In the genomic region with DNA sequence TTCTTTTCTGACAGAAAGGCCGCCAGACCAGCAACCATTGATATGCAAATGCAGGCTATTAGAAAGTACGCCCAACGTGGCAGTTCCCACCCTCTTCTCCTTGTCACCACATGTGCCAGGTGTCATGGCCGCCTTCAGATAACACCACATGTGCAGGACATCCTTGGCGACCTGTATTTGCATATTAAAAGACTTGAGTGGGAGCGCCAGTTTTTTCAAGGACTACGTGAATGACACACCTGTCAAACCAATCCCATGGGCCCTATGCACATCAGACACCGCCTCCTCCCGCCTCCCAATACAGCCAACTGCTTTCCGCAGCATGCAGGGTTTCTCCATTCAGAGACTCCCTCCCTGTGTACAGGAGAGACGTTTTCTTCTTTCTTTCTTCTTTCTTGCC, we compare ENCODE assay signal across 22 cellular contexts.
"Had no signal": no experiment of that assay in that cellular context is flagged by ENCODE, and none has a peak within 500 bp of the region (broad histone marks: within the 10 kb centered on the region; RNA-seq: fewer than 3 reads in every experiment).

No MANE protein-coding gene starts in this region.

- DNase-seq: activated CD4-positive, alpha-beta T cell treated with anti-CD3 and anti-CD28 coated beads, Interleukin-2, amount 10 ng/mL, durations not matched to agents 24 days and 14 days; activated CD4-positive, CD25-positive, alpha-beta regulatory T cell; activated CD8-positive, alpha-beta T cell treated with anti-CD3 and anti-CD28 coated beads for 36 hours; activated naive CD4-positive, alpha-beta T cell treated with anti-CD3 and anti-CD28 coated beads for 36 hours; activated T-cell treated with anti-CD3 and anti-CD28 coated beads, Interleukin-2, amount 50 U/mL, for 1 hour; body of pancreas; caudate nucleus; effector memory CD8-positive, alpha-beta T cell; kidney; left lung; occipital lobe; posterior cingulate gyrus; sigmoid colon; stimulated activated CD4-positive, alpha-beta T cell treated with anti-CD3 and anti-CD28 coated beads, Interleukin-4, amount 100 ng/mL, for 24 hours; stomach; trophoblast cell had no signal

- H3K4me1 ChIP-seq: body of pancreas, left lung, sigmoid colon, stomach, vagina had no signal

- H3K79me2 ChIP-seq: hepatocyte had no signal

- H3K4me3 Mint-ChIP-seq: activated CD4-positive, alpha-beta T cell treated with anti-CD3 and anti-CD28 coated beads, Interleukin-2, amount 10 ng/mL, durations not matched to agents 24 days and 14 days; activated CD8-positive, alpha-beta T cell treated with anti-CD3 and anti-CD28 coated beads for 36 hours; activated naive CD4-positive, alpha-beta T cell treated with anti-CD3 and anti-CD28 coated beads for 36 hours; effector memory CD8-positive, alpha-beta T cell; mesothelial cell of epicardium; nephron; stimulated activated effector memory CD8-positive, alpha-beta T cell treated with anti-CD3 and anti-CD28 coated beads, Interleukin-12 subunit alpha, Interleukin-12 subunit beta, amount 100 ng/mL, for 72 hours had no signal

- H3K36me3 Mint-ChIP-seq: stimulated activated effector memory CD8-positive, alpha-beta T cell treated with anti-CD3 and anti-CD28 coated beads, Interleukin-12 subunit alpha, Interleukin-12 subunit beta, amount 100 ng/mL, for 72 hours had no signal

- H3K4me2 ChIP-seq: hepatocyte had no signal

- H2AFZ ChIP-seq: hepatocyte had no signal

- H3K4me1 Mint-ChIP-seq: activated CD4-positive, alpha-beta T cell treated with anti-CD3 and anti-CD28 coated beads, Interleukin-2, amount 10 ng/mL, durations not matched to agents 24 days and 14 days; stimulated activated effector memory CD8-positive, alpha-beta T cell treated with anti-CD3 and anti-CD28 coated beads, Interleukin-12 subunit alpha, Interleukin-12 subunit beta, amount 100 ng/mL, for 72 hours had no signal

- H3K9me3 ChIP-seq: body of pancreas, vagina had no signal

- H3K27ac Mint-ChIP-seq: activated CD4-positive, alpha-beta T cell treated with anti-CD3 and anti-CD28 coated beads, Interleukin-2, amount 10 ng/mL, durations not matched to agents 24 days and 14 days; activated CD8-positive, alpha-beta T cell treated with anti-CD3 and anti-CD28 coated beads for 36 hours; activated naive CD4-positive, alpha-beta T cell treated with anti-CD3 and anti-CD28 coated beads for 36 hours; activated T-helper 2 cell treated with anti-CD3 and anti-CD28 coated beads, Interferon-gamma antibody, Interleukin-2, Interleukin-4, amounts not matched to agents 10 μg/mL and 5 μg/mL and 100 μg/mL, durations not matched to agents 14 hours and 24 hours and 36 hours; effector memory CD8-positive, alpha-beta T cell; mesothelial cell of epicardium; nephron; stimulated activated effector memory CD8-positive, alpha-beta T cell treated with anti-CD3 and anti-CD28 coated beads, Interleukin-12 subunit alpha, Interleukin-12 subunit beta, amount 100 ng/mL, for 72 hours had no signal

- H3K27me3 ChIP-seq: body of pancreas, hepatocyte, left lung, sigmoid colon, stomach, vagina had no signal

- ATAC-seq: activated CD8-positive, alpha-beta T cell treated with anti-CD3 and anti-CD28 coated beads for 36 hours; body of pancreas; effector memory CD8-positive, alpha-beta T cell; left lung; stimulated activated effector memory CD8-positive, alpha-beta T cell treated with anti-CD3 and anti-CD28 coated beads, Interleukin-12 subunit alpha, Interleukin-12 subunit beta, amount 100 ng/mL, for 72 hours had no signal

- H3K9me3 Mint-ChIP-seq: activated CD4-positive, alpha-beta T cell treated with anti-CD3 and anti-CD28 coated beads, Interleukin-2, amount 10 ng/mL, durations not matched to agents 24 days and 14 days; activated CD8-positive, alpha-beta T cell treated with anti-CD3 and anti-CD28 coated beads for 36 hours; activated T-helper 2 cell treated with anti-CD3 and anti-CD28 coated beads, Interferon-gamma antibody, Interleukin-2, Interleukin-4, amounts not matched to agents 10 μg/mL and 5 μg/mL and 100 μg/mL, durations not matched to agents 14 hours and 24 hours and 36 hours had no signal

- H3K27ac ChIP-seq: body of pancreas, hepatocyte, left lung, sigmoid colon, stomach, vagina had no signal

- H3K27me3 Mint-ChIP-seq: activated CD4-positive, alpha-beta T cell treated with anti-CD3 and anti-CD28 coated beads, Interleukin-2, amount 10 ng/mL, durations not matched to agents 24 days and 14 days; effector memory CD8-positive, alpha-beta T cell had no signal
